Comparison of ENCODE assay signal across 9 cellular contexts in the genomic region with DNA sequence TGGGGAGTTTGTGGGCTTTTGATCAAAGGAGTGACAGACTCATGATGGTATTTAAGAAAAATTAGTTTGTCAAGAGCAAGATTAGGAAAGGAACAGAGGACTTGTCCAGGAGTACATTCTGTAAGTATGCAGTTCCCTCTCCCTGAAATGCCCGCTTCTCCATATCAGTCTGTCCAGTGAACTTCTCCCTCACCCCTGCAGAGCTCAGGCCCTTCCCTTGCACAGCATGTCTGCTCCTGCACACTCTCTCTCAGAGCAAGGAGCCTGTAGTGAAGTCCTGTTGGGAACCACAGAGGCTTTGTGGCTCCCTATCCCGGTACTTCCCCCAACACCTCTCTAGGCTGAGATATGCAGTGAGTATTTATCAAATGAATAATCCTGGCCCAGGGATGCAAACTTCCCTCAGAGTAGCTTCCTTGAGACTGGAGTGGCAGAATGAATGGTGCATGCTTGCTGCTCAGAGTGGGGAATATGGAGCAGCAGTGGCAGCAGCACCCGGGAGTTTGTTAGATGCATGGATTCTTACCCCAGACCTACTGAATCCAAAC. TPM values are rescaled to one million over a fixed set of nuclear protein-coding genes. Genes with fewer than 3 reads are reported as not detected.
A peak's percentile ranks its signal among the peaks of the same experiment; 100 is the strongest.
DNase-seq lines count a peak whose midpoint lies in the region; ATAC-seq, FAIRE-seq and TF ChIP-seq lines count a peak whose summit lies in the region.
"Had no signal": no experiment of that assay in that cellular context is flagged by ENCODE, and none has a peak within 500 bp of the region (broad histone marks: within the 10 kb centered on the region; RNA-seq: fewer than 3 reads in every experiment).

No MANE protein-coding gene starts in this region.

- no peaks in the 10 kb centered on the region for H3K27me3 ChIP-seq in naive thymus-derived CD4-positive, alpha-beta T cell (ENCODE audit: control insufficient read depth in 2 of 2, insufficient read depth in 2 of 2, low read length in 2 of 2)

- no peak overlapping the region for H3K27ac Mint-ChIP-seq in activated B cell treated with CpG ODN at 0.5 μM for 24 hours
- H3K27ac Mint-ChIP-seq in naive thymus-derived CD4-positive, alpha-beta T cell = peak overlapping the region in 5 of 9 donors; percentile 61 to 91 (median 83)
- no peak overlapping the region for H3K27ac Mint-ChIP-seq in chondrocyte (ENCODE audit: unreplicated experiment)

- POLR2A ChIA-PET in activated B cell treated with CpG ODN at 0.5 μM for 24 hours (lab: Charles Lee) = interaction anchor here (0.7 kb wide), 1 partner anchor 157 kb away, joined by 3 read pairs; the partner anchor contains the start of genes CERT1 and POLK
- POLR2A ChIA-PET in naive thymus-derived CD4-positive, alpha-beta T cell (lab: Charles Lee) = interaction anchor here (0.6 to 1.2 kb wide), 2 partner anchors 269 to 432 kb away, joined by 3 read pairs; partner anchors contain the start of gene ANKRD31

- TF ChIP-seq POLR2A in GM12891 (IDR thresholded peaks at IDR 0.05; ENCODE audit: low read depth, low read length) = no peak

- H3K27me3 Mint-ChIP-seq in activated B cell treated with CpG ODN at 0.5 μM for 24 hours = no peaks in the 10 kb centered on the region
- no peaks in the 10 kb centered on the region for H3K27me3 Mint-ChIP-seq in naive thymus-derived CD4-positive, alpha-beta T cell
- no peaks in the 10 kb centered on the region for H3K27me3 Mint-ChIP-seq in chondrocyte (ENCODE audit: low read depth)

- H3K4me1 ChIP-seq in naive thymus-derived CD4-positive, alpha-beta T cell (ENCODE audit: control insufficient read depth in 2 of 2, insufficient read depth in 2 of 2, low read length in 2 of 2) = peaks cover 0 to 11% of the 10 kb centered on the region in 2 donors

- FAIRE-seq in GM12891 (lab: Jason Lieb, UNC) = peak; percentile 66

- H3K9me3 Mint-ChIP-seq in activated B cell treated with CpG ODN at 0.5 μM for 24 hours (no peaks in the 10 kb centered on the region), chondrocyte (ENCODE audit: low read depth) (no peaks in the 10 kb centered on the region)
- H3K9me3 Mint-ChIP-seq in naive thymus-derived CD4-positive, alpha-beta T cell = no peaks in the 10 kb centered on the region

- H3K4me1 Mint-ChIP-seq in activated B cell treated with CpG ODN at 0.5 μM for 24 hours (peaks cover 16% of the 10 kb centered on the region), chondrocyte (ENCODE audit: low read depth) (peaks cover 31% of the 10 kb centered on the region)
- peaks cover 7 to 26% (median 15%) of the 10 kb centered on the region in 7 donors for H3K4me1 Mint-ChIP-seq in naive thymus-derived CD4-positive, alpha-beta T cell

- CTCF ChIA-PET in activated B cell treated with CpG ODN at 0.5 μM for 24 hours (lab: Charles Lee) = interaction anchor here (2.2 kb wide), 1 partner anchor 13 kb away, joined by 7 read pairs; no protein-coding TSS in a partner anchor
- CTCF ChIA-PET in naive thymus-derived CD4-positive, alpha-beta T cell (lab: Charles Lee) = interaction anchor here (0.9 kb wide), 2 partner anchors 10 to 11 kb away, joined by 3 to 4 read pairs; no protein-coding TSS in a partner anchor

- H3K4me3 ChIP-seq in naive thymus-derived CD4-positive, alpha-beta T cell (ENCODE audit: low read length) = peak overlapping the region; percentile 52

- H3K9me3 ChIP-seq in naive thymus-derived CD4-positive, alpha-beta T cell (ENCODE audit: control insufficient read depth in 2 of 3, low read length in 3 of 3) = no peaks in the 10 kb centered on the region

- peaks cover 0 to 7% (median 0%) of the 10 kb centered on the region in 3 experiments for H3K36me3 ChIP-seq in naive thymus-derived CD4-positive, alpha-beta T cell (ENCODE audit: control insufficient read depth in 2 of 3, insufficient read depth in 3 of 3, low read length in 3 of 3)

- intact Hi-C loops in activated B cell treated with CpG ODN at 0.5 μM for 24 hours (cut with micrococcal nuclease) = loop anchor here (5.0 kb wide), 3 partner anchors 61 to 331 kb away; partner anchors contain the start of genes CERT1, HMGCR and POLK
- intact Hi-C loops in naive thymus-derived CD4-positive, alpha-beta T cell (cut with micrococcal nuclease) = loop anchor here in 1 of 2 donors (5.0 kb wide), 2 partner anchors 101 to 156 kb away; partner anchors contain the start of genes CERT1 and POLK

- H3K27ac ChIP-seq in naive thymus-derived CD4-positive, alpha-beta T cell (ENCODE audit: low read depth, low read length) = no peak overlapping the region

- H3K4me3 Mint-ChIP-seq in activated B cell treated with CpG ODN at 0.5 μM for 24 hours (peak overlapping the region; percentile 80), chondrocyte (ENCODE audit: unreplicated experiment) (no peak overlapping the region)
- H3K4me3 Mint-ChIP-seq in naive thymus-derived CD4-positive, alpha-beta T cell = peak overlapping the region; percentile 71 to 91 (median 84)

- peak; percentile 10 for ATAC-seq in HG02588 (IDR thresholded peaks at IDR 0.05; ENCODE audit: unreplicated experiment)
- no peak for ATAC-seq in activated B cell treated with CpG ODN at 0.5 μM for 24 hours (ENCODE audit: low read depth)
- ATAC-seq in naive thymus-derived CD4-positive, alpha-beta T cell = peak; percentile 6

- TF ChIP-seq CTCF in activated B cell treated with CpG ODN at 0.5 μM for 24 hours (IDR thresholded peaks at IDR 0.05) (no peak), GM13976 (IDR thresholded peaks at IDR 0.05; ENCODE audit: borderline replicate concordance, control extremely low read depth, extremely low read depth, insufficient read depth, missing control alignments) (no peak), chondrocyte (IDR thresholded peaks at IDR 0.05) (no peak)

- DNase-seq in GM12891 (ENCODE audit: insufficient read length, low spot score) = no peak
- no peak for DNase-seq in activated B cell treated with CpG ODN at 0.5 μM for 24 hours
- no peak for DNase-seq in naive thymus-derived CD4-positive, alpha-beta T cell
- DNase-seq in GM13976 (ENCODE audit: low spot score) = no peak
- DNase-seq in NCI-H2107 (lab: John Stamatoyannopoulos, UW) = no peak
- no peak for DNase-seq in chondrocyte (ENCODE audit: low spot score)
- no peak for DNase-seq in DMS153 (lab: John Stamatoyannopoulos, UW)
- DNase-seq: occipital lobe had no signal

- in situ Hi-C loops in GM13976 (cut with MboI; ENCODE audit: low sequenced_read_pairs, unreplicated experiment) = no loop called here

- H3K36me3 Mint-ChIP-seq in activated B cell treated with CpG ODN at 0.5 μM for 24 hours (ENCODE audit: low read depth) (peaks cover 16% of the 10 kb centered on the region), chondrocyte (ENCODE audit: low read depth) (peaks cover 8% of the 10 kb centered on the region)
- H3K36me3 Mint-ChIP-seq in naive thymus-derived CD4-positive, alpha-beta T cell = peaks cover 0 to 21% (median 14%) of the 10 kb centered on the region in 5 donors

TF ChIP-seq in GM12891, 5 proteins besides CTCF, POLR2A, EP300 and RAD21:
- TF ChIP-seq POU2F2 (IDR thresholded peaks at IDR 0.05; ENCODE audit: low read depth, low read length) = no peak
- no peak for TF ChIP-seq SPI1 (IDR thresholded peaks at IDR 0.05; ENCODE audit: low read depth, low read length)
- no peak for TF ChIP-seq POLR2AphosphoS5 (IDR thresholded peaks at IDR 0.05; ENCODE audit: low read depth, low read length)
- no peak for TF ChIP-seq TAF1 (IDR thresholded peaks at IDR 0.05; ENCODE audit: low read depth, low read length)
- TF ChIP-seq PAX5 (IDR thresholded peaks at IDR 0.05; ENCODE audit: insufficient read depth, low read length, severe bottlenecking) = no peak

RNA-seq across cellular contexts. Expression of gene POC5, which starts 48.8 kb away (rescaled TPM):
- 9.2 TPM for polyA plus RNA-seq in GM12891 (2012; ENCODE audit: low read depth, missing spikeins)
- 27.6 and 29.8 TPM in 2 replicates for total RNA-seq in activated B cell treated with CpG ODN at 0.5 μM for 24 hours
- total RNA-seq in naive thymus-derived CD4-positive, alpha-beta T cell = 10 to 100 TPM in 4 of 5 experiments, 1 to 10 TPM in 1; 8.5 to 17.9 (median 15.0) TPM
- 10 to 100 TPM; 10.6 to 18.0 TPM for polyA plus RNA-seq in naive thymus-derived CD4-positive, alpha-beta T cell
- 7.1 to 9.2 TPM (median 8.0 TPM) in 3 replicates for total RNA-seq in chondrocyte

RNA-seq across cellular contexts. Expression of gene ANKDD1B, which starts 57.2 kb away (rescaled TPM):
- 0.50 TPM for polyA plus RNA-seq in GM12891 (2012; ENCODE audit: low read depth, missing spikeins)
- total RNA-seq in activated B cell treated with CpG ODN at 0.5 μM for 24 hours = 0.37 and 1.0 TPM in 2 replicates
- total RNA-seq in naive thymus-derived CD4-positive, alpha-beta T cell = under 1 TPM; 0.19 to 0.70 (median 0.41) TPM
- under 1 TPM in 1 of 2 donors, not detected in 1; 0.12 TPM for polyA plus RNA-seq in naive thymus-derived CD4-positive, alpha-beta T cell
- 0.42 to 1.2 TPM (median 0.72 TPM) in 3 replicates for total RNA-seq in chondrocyte

Comparison
In these comparisons a context has a peak if more than half of its experiments do, and no peak if none do; other contexts are left out.
1. H3K27ac Mint-ChIP-seq: peak in naive thymus-derived CD4-positive, alpha-beta T cell (5 of 9); none in activated B cell treated with CpG ODN at 0.5 μM for 24 hours (single experiment) and chondrocyte (single experiment).